10 cellular contexts compared by ENCODE assay signal in genomic region chr14:59262717-59263469, GRCh38.
DNase-seq lines count a peak whose midpoint lies in the region; ATAC-seq and TF ChIP-seq lines count a peak whose summit lies in the region.
"Had no signal": no experiment of that assay in that cellular context is flagged by ENCODE, and none has a peak within 500 bp of the region (broad histone marks: within the 10 kb centered on the region; RNA-seq: fewer than 3 reads in every experiment).

No MANE protein-coding gene starts in this region.

- H3K9me3 ChIP-seq in PC-3 (ENCODE audit: low read length) (no peaks in the 10 kb centered on the region), prostate gland (no peaks in the 10 kb centered on the region)
- H3K9me3 ChIP-seq: pancreas had no signal

- intact Hi-C loops in PC-3 (cut with micrococcal nuclease): loop anchor here (5.0 kb wide), 2 partner anchors 136 to 159 kb away; no protein-coding TSS in a partner anchor
- intact Hi-C loops in prostate gland (cut with DNase I): no loop called here
- intact Hi-C loops in activated naive CD4-positive, alpha-beta T cell treated with anti-CD3 and anti-CD28 coated beads for 36 hours (cut with micrococcal nuclease): no loop called here

- peak; percentile 19 to 45 for TF ChIP-seq CTCF in GM23338 (conservative IDR thresholded peaks at IDR 0.05; ENCODE audit: low read depth in 2 of 2)
- TF ChIP-seq CTCF in PC-3 (conservative IDR thresholded peaks at IDR 0.05; ENCODE audit: low read depth, low read length): peak; percentile 84
- TF ChIP-seq CTCF in fibroblast of villous mesenchyme (IDR thresholded peaks at IDR 0.05; ENCODE audit: insufficient read depth, low read depth, low read length): peak; percentile 28
- peak in 3 of 4 experiments; percentile 9 to 45 (median 25) for TF ChIP-seq CTCF in prostate gland (IDR thresholded peaks at IDR 0.05)

- no TSS peak for BruUV-seq in PC-3 (replicated peaks; lab: Mats Ljungman, UMichigan)

- no peaks in the 10 kb centered on the region for H3K27me3 Mint-ChIP-seq in GM23338 (ENCODE audit: insufficient read depth, low read depth, poor library complexity)
- no peaks in the 10 kb centered on the region for H3K27me3 Mint-ChIP-seq in activated T-cell treated with anti-CD3 and anti-CD28 coated beads, Interleukin-2, amount 50 U/mL, for 72 hours (ENCODE audit: low read depth)
- no peaks in the 10 kb centered on the region for H3K27me3 Mint-ChIP-seq in activated naive CD4-positive, alpha-beta T cell treated with anti-CD3 and anti-CD28 coated beads for 36 hours (ENCODE audit: low read depth)
- H3K27me3 Mint-ChIP-seq: brain had no signal

- H3K79me2 ChIP-seq in GM23338 (replicated peaks; ENCODE audit: insufficient read depth) (peaks cover 6% of the 10 kb centered on the region; the same call in 1 of the 2 replicates), PC-3 (ENCODE audit: low read length) (no peaks in the 10 kb centered on the region)

- no peak overlapping the region for H3K4me3 Mint-ChIP-seq in GM23338
- no peak overlapping the region for H3K4me3 Mint-ChIP-seq in activated T-cell treated with anti-CD3 and anti-CD28 coated beads, Interleukin-2, amount 50 U/mL, for 72 hours
- H3K4me3 Mint-ChIP-seq in activated naive CD4-positive, alpha-beta T cell treated with anti-CD3 and anti-CD28 coated beads for 36 hours: no peak overlapping the region
- H3K4me3 Mint-ChIP-seq: brain had no signal

- POLR2A ChIA-PET in PC-3 (lab: Charles Lee; ENCODE audit: unreplicated experiment): interaction anchor here (0.7 kb wide), 1 partner anchor 20 kb away, joined by 9 read pairs; no protein-coding TSS in a partner anchor

- H4K20me1 ChIP-seq in GM23338 (replicated peaks; ENCODE audit: insufficient read depth) (peaks cover 6% of the 10 kb centered on the region; the same call in 1 of the 2 replicates), PC-3 (ENCODE audit: low read length) (no peaks in the 10 kb centered on the region)

- no peak overlapping the region for H3K9ac ChIP-seq in PC-3 (ENCODE audit: low read length)

- H2AFZ ChIP-seq in GM23338 (no peak overlapping the region), PC-3 (ENCODE audit: low read length) (no peak overlapping the region)

- no peaks in the 10 kb centered on the region for H3K9me2 ChIP-seq in GM23338 (ENCODE audit: insufficient read depth)
- no peaks in the 10 kb centered on the region for H3K9me2 ChIP-seq in PC-3 (replicated peaks; ENCODE audit: low read length)

- TF ChIP-seq POLR2A in prostate gland (IDR thresholded peaks at IDR 0.05): no peak

- no peak overlapping the region for H3K27ac Mint-ChIP-seq in GM23338
- no peak overlapping the region for H3K27ac Mint-ChIP-seq in activated T-cell treated with anti-CD3 and anti-CD28 coated beads, Interleukin-2, amount 50 U/mL, for 72 hours
- no peak overlapping the region for H3K27ac Mint-ChIP-seq in activated naive CD4-positive, alpha-beta T cell treated with anti-CD3 and anti-CD28 coated beads for 36 hours

- ATAC-seq in GM23338 (peak; percentile 77), PC-3 (peak; percentile 99)
- ATAC-seq in activated T-cell treated with anti-CD3 and anti-CD28 coated beads, Interleukin-2, amount 50 U/mL, for 72 hours (replicated peaks in 1 of 2): no peak

- no peaks in the 10 kb centered on the region for H3F3A ChIP-seq in GM23338 (replicated peaks; ENCODE audit: low read depth)
- no peaks in the 10 kb centered on the region for H3F3A ChIP-seq in PC-3 (ENCODE audit: low read length, unreplicated experiment)

- DNase-seq in GM23338 (ENCODE audit: low spot score): peak; percentile 47
- DNase-seq in PC-3: peak; percentile 77
- no peak for DNase-seq in fibroblast of villous mesenchyme (ENCODE audit: low read depth)
- peak; percentile 48 for DNase-seq in prostate gland (ENCODE audit: low spot score)
- no peak for DNase-seq in activated T-cell treated with anti-CD3 and anti-CD28 coated beads, Interleukin-2, amount 50 U/mL, for 72 hours
- DNase-seq in NCI-H2107 treated with DMSO at 0.1 percent for 48 hours (lab: John Stamatoyannopoulos, UW; ENCODE audit: unreplicated experiment): no peak
- no peak for DNase-seq in caudate nucleus (lab: John Stamatoyannopoulos, UW)
- no peak for DNase-seq in activated naive CD4-positive, alpha-beta T cell treated with anti-CD3 and anti-CD28 coated beads for 36 hours
- DNase-seq: pancreas had no signal

- H3K27me3 ChIP-seq in GM23338 (ENCODE audit: insufficient read depth): no peaks in the 10 kb centered on the region
- no peaks in the 10 kb centered on the region for H3K27me3 ChIP-seq in PC-3 (ENCODE audit: low read length)
- no peaks in the 10 kb centered on the region for H3K27me3 ChIP-seq in prostate gland (replicated peaks; ENCODE audit: insufficient read depth)
- H3K27me3 ChIP-seq: pancreas had no signal

- H3K4me1 Mint-ChIP-seq in GM23338: no peaks in the 10 kb centered on the region
- peaks cover 24% of the 10 kb centered on the region for H3K4me1 Mint-ChIP-seq in activated T-cell treated with anti-CD3 and anti-CD28 coated beads, Interleukin-2, amount 50 U/mL, for 72 hours (ENCODE audit: low read depth)
- H3K4me1 Mint-ChIP-seq in activated naive CD4-positive, alpha-beta T cell treated with anti-CD3 and anti-CD28 coated beads for 36 hours (ENCODE audit: low read depth): peaks cover 9% of the 10 kb centered on the region

- H3K4me3 ChIP-seq in GM23338: no peak overlapping the region
- no peak overlapping the region for H3K4me3 ChIP-seq in PC-3 (ENCODE audit: low read length)
- H3K4me3 ChIP-seq in fibroblast of villous mesenchyme (ENCODE audit: low read depth, low read length): no peak overlapping the region
- no peak overlapping the region for H3K4me3 ChIP-seq in prostate gland
- H3K4me3 ChIP-seq: pancreas had no signal

- H3K36me3 ChIP-seq in GM23338 (ENCODE audit: insufficient read depth): no peaks in the 10 kb centered on the region
- H3K36me3 ChIP-seq in PC-3 (ENCODE audit: low read depth, low read length): peaks cover 5% of the 10 kb centered on the region; the same call in 1 of the 2 replicates
- no peaks in the 10 kb centered on the region for H3K36me3 ChIP-seq in prostate gland
- H3K36me3 ChIP-seq: pancreas had no signal

- no peaks in the 10 kb centered on the region for H3K9me3 Mint-ChIP-seq in GM23338
- peaks cover 0 to 3% of the 10 kb centered on the region in 2 donors for H3K9me3 Mint-ChIP-seq in activated T-cell treated with anti-CD3 and anti-CD28 coated beads, Interleukin-2, amount 50 U/mL, for 72 hours
- H3K9me3 Mint-ChIP-seq in activated naive CD4-positive, alpha-beta T cell treated with anti-CD3 and anti-CD28 coated beads for 36 hours: no peaks in the 10 kb centered on the region
- H3K9me3 Mint-ChIP-seq: brain had no signal

- no peak overlapping the region for H3K4me2 ChIP-seq in GM23338
- 0 out of 2 replicates have a peak overlapping the region, but pooled peaks have one; percentile 4 for H3K4me2 ChIP-seq in PC-3 (ENCODE audit: low read length)

- H3K36me3 Mint-ChIP-seq in GM23338 (ENCODE audit: low read depth): peaks cover 3% of the 10 kb centered on the region; the same call in 2 of the 3 replicates
- H3K36me3 Mint-ChIP-seq in activated T-cell treated with anti-CD3 and anti-CD28 coated beads, Interleukin-2, amount 50 U/mL, for 72 hours (ENCODE audit: insufficient read depth in 2 of 2): peaks cover 0 to 3% of the 10 kb centered on the region in 2 donors
- peaks cover 18% of the 10 kb centered on the region for H3K36me3 Mint-ChIP-seq in activated naive CD4-positive, alpha-beta T cell treated with anti-CD3 and anti-CD28 coated beads for 36 hours (ENCODE audit: low read depth)

- 37% methylated on average over 7 of the region's 7 CpGs for WGBS in prostate gland

- H3K27ac ChIP-seq in GM23338 (ENCODE audit: low read depth): no peak overlapping the region
- no peak overlapping the region for H3K27ac ChIP-seq in PC-3 (ENCODE audit: low read length)
- H3K27ac ChIP-seq in prostate gland: peak overlapping the region; percentile 34 to 47
- H3K27ac ChIP-seq in caudate nucleus (ENCODE audit: low read depth, low read length): no peak overlapping the region
- H3K27ac ChIP-seq: pancreas had no signal

- H3K4me1 ChIP-seq in GM23338 (ENCODE audit: insufficient read depth) (no peaks in the 10 kb centered on the region), PC-3 (ENCODE audit: insufficient read depth, low read length) (peaks cover 23% of the 10 kb centered on the region), prostate gland (replicated peaks) (no peaks in the 10 kb centered on the region)

- CTCF ChIA-PET in PC-3 (lab: Charles Lee): interaction anchor here (0.5 to 1.5 kb wide), 8 partner anchors 9 to 166 kb away, joined by 3 to 8 read pairs (median 4); partner anchors contain the start of gene DAAM1
- CTCF ChIA-PET in activated naive CD4-positive, alpha-beta T cell treated with anti-CD3 and anti-CD28 coated beads for 36 hours (lab: Charles Lee): no interaction called here

TF ChIP-seq in GM23338, 12 proteins besides CTCF, POLR2A, EP300 and RAD21 (continues in another document):
- TF ChIP-seq ETS1 (IDR thresholded peaks at IDR 0.05): no peak
- TF ChIP-seq NANOG (IDR thresholded peaks at IDR 0.05; ENCODE audit: borderline replicate concordance): no peak

Comparison
In these comparisons a context has a peak if more than half of its experiments do, and no peak if none do; other contexts are left out.
1. ATAC-seq: peak in GM23338 (single experiment) and PC-3 (single experiment); none in activated T-cell treated with anti-CD3 and anti-CD28 coated beads, Interleukin-2, amount 50 U/mL, for 72 hours (0 of 2).
2. DNase-seq: peak in GM23338 (single experiment), PC-3 (single experiment) and prostate gland (single experiment); none in fibroblast of villous mesenchyme (single experiment), activated T-cell treated with anti-CD3 and anti-CD28 coated beads, Interleukin-2, amount 50 U/mL, for 72 hours (0 of 2), NCI-H2107 treated with DMSO at 0.1 percent for 48 hours (single experiment), caudate nucleus (0 of 61) and activated naive CD4-positive, alpha-beta T cell treated with anti-CD3 and anti-CD28 coated beads for 36 hours (single experiment).
3. H3K27ac ChIP-seq: peak in prostate gland (2 of 2); none in GM23338 (single experiment), PC-3 (single experiment) and caudate nucleus (single experiment).
4. CTCF ChIP-seq: peak in every context shown above with its lines; median percentile 84 in PC-3; 32 in GM23338; 28 in fibroblast of villous mesenchyme; 25 in prostate gland.